Comparison of ENCODE assay signal across 8 cellular contexts in genomic region chr2:218979846-218980738, GRCh38. TPM values are rescaled to one million over a fixed set of nuclear protein-coding genes. Genes with fewer than 3 reads are reported as not detected.
DNase-seq lines count a peak whose midpoint lies in the region; ATAC-seq and TF ChIP-seq lines count a peak whose summit lies in the region.

No MANE protein-coding gene starts in this region.

- peak overlapping the region; percentile 30 to 91 (median 72) for H3K4me3 Mint-ChIP-seq in IgD-negative memory B cell
- H3K4me3 Mint-ChIP-seq in naive thymus-derived CD8-positive, alpha-beta T cell: peak overlapping the region; percentile 69 to 97 (median 80)
- H3K4me3 Mint-ChIP-seq in stimulated activated naive B cell treated with anti-CD40 and anti-IgM and Interleukin-4, amounts not matched to agents 10 μg/mL and 1 μg/mL and 100 μg/mL, for 72 hours: peak overlapping the region; percentile 76 to 86

- TF ChIP-seq EP300 in esophagus muscularis mucosa (IDR thresholded peaks at IDR 0.05): no peak

- WGBS in esophagus muscularis mucosa: 2% methylated on average over 34 of the region's 39 CpGs

- H3K27me3 ChIP-seq in esophagus muscularis mucosa: peaks cover 0 to 98% (median 59%) of the 10 kb centered on the region in 4 donors

- H3K9me3 ChIP-seq in esophagus muscularis mucosa: no peaks in the 10 kb centered on the region

- H3K27ac ChIP-seq in esophagus muscularis mucosa (replicated peaks in 1 of 4): no peak overlapping the region

- ATAC-seq in GM21528 (IDR thresholded peaks at IDR 0.05; ENCODE audit: low FRiP score, unreplicated experiment): peak; percentile 83
- peak; percentile 85 to 90 for ATAC-seq in naive thymus-derived CD8-positive, alpha-beta T cell
- ATAC-seq in stimulated activated naive B cell treated with anti-CD40 and anti-IgM and Interleukin-4, amounts not matched to agents 10 μg/mL and 1 μg/mL and 100 μg/mL, for 72 hours (replicated peaks): peak; percentile 94 to 95

- POLR2A ChIA-PET in naive thymus-derived CD8-positive, alpha-beta T cell (lab: Charles Lee): no interaction called here

- TF ChIP-seq CTCF in esophagus muscularis mucosa (IDR thresholded peaks at IDR 0.05): peak; percentile 74 to 90 (median 89)

- H3K4me1 ChIP-seq in esophagus muscularis mucosa: peaks cover 37 to 50% (median 48%) of the 10 kb centered on the region in 4 donors

- H3K27me3 Mint-ChIP-seq in IgD-negative memory B cell: peaks cover 44% of the 10 kb centered on the region
- peaks cover 31 to 100% (median 62%) of the 10 kb centered on the region in 5 donors for H3K27me3 Mint-ChIP-seq in naive thymus-derived CD8-positive, alpha-beta T cell
- peaks cover 68 to 90% of the 10 kb centered on the region in 2 donors for H3K27me3 Mint-ChIP-seq in stimulated activated naive B cell treated with anti-CD40 and anti-IgM and Interleukin-4, amounts not matched to agents 10 μg/mL and 1 μg/mL and 100 μg/mL, for 72 hours

- H3K9me3 Mint-ChIP-seq in IgD-negative memory B cell: no peaks in the 10 kb centered on the region
- H3K9me3 Mint-ChIP-seq in naive thymus-derived CD8-positive, alpha-beta T cell: no peaks in the 10 kb centered on the region
- no peaks in the 10 kb centered on the region for H3K9me3 Mint-ChIP-seq in stimulated activated naive B cell treated with anti-CD40 and anti-IgM and Interleukin-4, amounts not matched to agents 10 μg/mL and 1 μg/mL and 100 μg/mL, for 72 hours

- DNase-seq in DMS153 treated with DMSO at 0.1 percent for 48 hours (lab: John Stamatoyannopoulos, UW; ENCODE audit: unreplicated experiment): peak; percentile 88
- peak; percentile 92 for DNase-seq in OCI-M1 (lab: John Stamatoyannopoulos, UW)
- DNase-seq in activated T-cell treated with anti-CD3 and anti-CD28 coated beads, Interleukin-2, amount 50 U/mL, for 1 hour: peak; percentile 88
- no peak for DNase-seq in esophagus muscularis mucosa (ENCODE audit: extremely low spot score)
- DNase-seq in naive thymus-derived CD8-positive, alpha-beta T cell: peak; percentile 68 to 90 (median 82)
- DNase-seq in stimulated activated naive B cell treated with anti-CD40 and anti-IgM and Interleukin-4, amounts not matched to agents 10 μg/mL and 1 μg/mL and 100 μg/mL, for 72 hours: peak; percentile 80

- intact Hi-C loops in esophagus muscularis mucosa (cut with DNase I): no loop called here

- no peaks in the 10 kb centered on the region for H3K36me3 ChIP-seq in esophagus muscularis mucosa

- TF ChIP-seq POLR2A in esophagus muscularis mucosa (IDR thresholded peaks at IDR 0.05; ENCODE audit: low read depth): no peak

- peak overlapping the region; percentile 18 to 45 (median 26) for H3K4me3 ChIP-seq in esophagus muscularis mucosa

- H3K27ac Mint-ChIP-seq in IgD-negative memory B cell: peak overlapping the region in 1 of 3 donors; percentile 58
- peak overlapping the region in 1 of 10 donors; percentile 75 for H3K27ac Mint-ChIP-seq in naive thymus-derived CD8-positive, alpha-beta T cell
- H3K27ac Mint-ChIP-seq in stimulated activated naive B cell treated with anti-CD40 and anti-IgM and Interleukin-4, amounts not matched to agents 10 μg/mL and 1 μg/mL and 100 μg/mL, for 72 hours: peak overlapping the region; percentile 75

- no peaks in the 10 kb centered on the region for H3K36me3 Mint-ChIP-seq in IgD-negative memory B cell
- peaks cover 0 to 2% (median 0%) of the 10 kb centered on the region in 3 donors for H3K36me3 Mint-ChIP-seq in naive thymus-derived CD8-positive, alpha-beta T cell
- H3K36me3 Mint-ChIP-seq in stimulated activated naive B cell treated with anti-CD40 and anti-IgM and Interleukin-4, amounts not matched to agents 10 μg/mL and 1 μg/mL and 100 μg/mL, for 72 hours: peaks cover 0 to 2% of the 10 kb centered on the region in 2 donors

- H3K4me1 Mint-ChIP-seq in IgD-negative memory B cell: peaks cover 10 to 16% (median 14%) of the 10 kb centered on the region in 3 donors
- peaks cover 20 to 44% (median 35%) of the 10 kb centered on the region in 4 donors for H3K4me1 Mint-ChIP-seq in naive thymus-derived CD8-positive, alpha-beta T cell
- peaks cover 22 to 36% of the 10 kb centered on the region in 2 donors for H3K4me1 Mint-ChIP-seq in stimulated activated naive B cell treated with anti-CD40 and anti-IgM and Interleukin-4, amounts not matched to agents 10 μg/mL and 1 μg/mL and 100 μg/mL, for 72 hours

RNA-seq across cellular contexts. Expression of gene FEV, which starts 4.9 kb away (rescaled TPM):
- polyA plus RNA-seq in IgD-negative memory B cell: not detected
- not detected for total RNA-seq in esophagus muscularis mucosa
- not detected for total RNA-seq in naive thymus-derived CD8-positive, alpha-beta T cell
- polyA plus RNA-seq in naive thymus-derived CD8-positive, alpha-beta T cell: not detected

RNA-seq across cellular contexts. Expression of gene CRYBA2, which starts 13.1 kb away (rescaled TPM):
- not detected for polyA plus RNA-seq in IgD-negative memory B cell
- not detected for total RNA-seq in esophagus muscularis mucosa
- not detected for total RNA-seq in naive thymus-derived CD8-positive, alpha-beta T cell
- polyA plus RNA-seq in naive thymus-derived CD8-positive, alpha-beta T cell: not detected

RNA-seq across cellular contexts. Expression of gene CDK5R2, which starts 20.6 kb away (rescaled TPM):
- polyA plus RNA-seq in IgD-negative memory B cell: not detected
- under 1 TPM in 3 of 4 donors, not detected in 1; under 0.01 to 0.52 (median 0.33) TPM for total RNA-seq in esophagus muscularis mucosa
- not detected for total RNA-seq in naive thymus-derived CD8-positive, alpha-beta T cell
- polyA plus RNA-seq in naive thymus-derived CD8-positive, alpha-beta T cell: not detected
